Comparison of ENCODE assay signal across 4 cellular contexts in the genomic region with DNA sequence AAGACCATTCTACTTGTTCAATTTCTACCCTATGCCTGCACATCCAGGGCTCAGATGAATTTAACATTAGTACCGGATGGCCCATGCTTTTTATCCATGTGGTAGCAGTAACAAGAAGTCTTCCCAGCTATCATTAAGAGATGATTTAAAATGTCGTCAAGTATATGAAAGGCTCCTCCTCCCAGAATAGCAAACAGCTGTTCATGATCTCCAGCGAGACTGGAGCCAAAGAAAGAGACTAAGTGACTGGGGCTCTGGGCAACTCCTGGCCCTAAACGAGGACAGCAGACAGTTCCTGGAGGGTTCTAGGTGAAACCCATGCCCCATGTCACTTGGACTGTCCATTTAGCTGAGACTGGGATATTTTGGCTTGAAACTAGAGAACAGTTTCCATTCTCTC.
"Had no signal": no experiment of that assay in that cellular context is flagged by ENCODE, and none has a peak within 500 bp of the region (broad histone marks: within the 10 kb centered on the region; RNA-seq: fewer than 3 reads in every experiment).

No MANE protein-coding gene starts in this region.

- DNase-seq: H9, HCEC 1CT, IMR-90 had no signal

- H2AFZ ChIP-seq: GM23338 had no signal

- ATAC-seq: GM23338 had no signal

- H3K4me3 Mint-ChIP-seq: GM23338, H9 had no signal

- H3K4me3 ChIP-seq: GM23338 had no signal

- H3K4me2 ChIP-seq: GM23338 had no signal

- H3K9me3 Mint-ChIP-seq: GM23338 had no signal

- H3K27ac Mint-ChIP-seq: GM23338, H9 had no signal
